14 cellular contexts compared by ENCODE assay signal in the genomic region with DNA sequence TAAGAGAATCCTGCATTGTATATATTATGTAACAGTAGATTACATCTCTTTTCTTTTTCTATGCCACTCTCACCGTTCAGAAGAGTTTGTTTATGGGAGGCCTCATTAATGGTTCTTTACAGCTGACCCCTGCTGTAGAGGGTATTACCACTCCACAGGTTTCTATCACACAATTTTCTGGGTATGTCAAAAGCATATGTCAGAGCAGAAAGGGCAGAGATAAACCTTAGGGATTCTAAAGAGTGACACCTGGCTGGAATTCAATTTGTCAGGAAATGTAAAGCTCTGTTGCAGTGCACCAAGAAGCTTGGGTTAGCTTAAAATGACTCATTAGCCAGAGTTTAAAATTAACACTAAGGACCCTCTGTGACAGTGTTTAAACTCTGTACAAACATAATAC.
A peak's percentile ranks its signal among the peaks of the same experiment; 100 is the strongest.
DNase-seq lines count a peak whose midpoint lies in the region; FAIRE-seq lines count a peak whose summit lies in the region.
"Had no signal": no experiment of that assay in that cellular context is flagged by ENCODE, and none has a peak within 500 bp of the region (broad histone marks: within the 10 kb centered on the region; RNA-seq: fewer than 3 reads in every experiment).

No MANE protein-coding gene starts in this region.

- DNase-seq in NCI-H146 (lab: John Stamatoyannopoulos, UW), result peak; percentile 55
- peak; percentile 5 for DNase-seq in NCI-H524 treated with DMSO at 0.1 percent for 48 hours (lab: John Stamatoyannopoulos, UW)
- DNase-seq in RCC 7860 (ENCODE audit: low spot score), result no peak
- peak; percentile 23 for DNase-seq in renal cortical epithelial cell (ENCODE audit: low read depth)
- no peak for DNase-seq in NCI-H2196 (lab: John Stamatoyannopoulos, UW; ENCODE audit: unreplicated experiment)
- DNase-seq in activated naive CD4-positive, alpha-beta T cell (lab: John Stamatoyannopoulos, UW), result no peak
- DNase-seq: BE2C; CD4-positive, alpha-beta memory T cell; DMS79; GOT3; H9 had no signal

- peak; percentile 76 for FAIRE-seq in RCC 7860 (lab: Jason Lieb, UNC)
- FAIRE-seq: A549, GM12878, GM18507 had no signal

Comparison
In these comparisons a context has a peak if more than half of its experiments do, and no peak if none do; other contexts are left out.
1. DNase-seq: peak in NCI-H146 (single experiment), NCI-H524 treated with DMSO at 0.1 percent for 48 hours (single experiment) and renal cortical epithelial cell (single experiment); none in RCC 7860 (single experiment), NCI-H2196 (single experiment) and activated naive CD4-positive, alpha-beta T cell (0 of 4).